Comparison of ENCODE assay signal across 7 cellular contexts in genomic region chr4:140426610-140427103, GRCh38. TPM values are rescaled to one million over a fixed set of nuclear protein-coding genes. Genes with fewer than 3 reads are reported as not detected.
DNase-seq lines count a peak whose midpoint lies in the region; ATAC-seq, FAIRE-seq and TF ChIP-seq lines count a peak whose summit lies in the region.

No MANE protein-coding gene starts in this region.

- CTCF ChIA-PET in GM12878 (lab: Yijun Ruan, JAX) (interaction anchor here (0.6 kb wide), 1 partner anchor 95 kb away, joined by 3 read pairs; no protein-coding TSS in a partner anchor), HepG2 (lab: Yijun Ruan, JAX; ENCODE audit: low intra/inter-chr PET ratio, low total read pairs) (interaction anchor here (0.9 to 3.1 kb wide), 2 partner anchors 66 to 183 kb away, joined by 5 to 30 read pairs; no protein-coding TSS in a partner anchor)

- FAIRE-seq in GM12878 (lab: Jason Lieb, UNC): no peak
- no peak for FAIRE-seq in HepG2 (lab: Jason Lieb, UNC)

- in situ Hi-C loops in GM12878 (cut with MboI): no loop called here
- in situ Hi-C loops in HepG2 (cut with HindIII; ENCODE audit: extremely low pct_ligation_motif_present, low pct_unique_long_range_greater_than_20kb): no loop called here

- peaks cover 15% of the 10 kb centered on the region for H3K4me1 Mint-ChIP-seq in HFFc6 (ENCODE audit: low read depth)

- no peaks in the 10 kb centered on the region for H3K9me3 Mint-ChIP-seq in HFFc6

- H3K79me2 ChIP-seq in GM12878 (ENCODE audit: control insufficient read depth, insufficient read depth, low read length) (no peaks in the 10 kb centered on the region), HepG2 (ENCODE audit: insufficient read depth, low read length) (peaks cover 5% of the 10 kb centered on the region)

- H3K4me1 ChIP-seq in GM12878 (ENCODE audit: control insufficient read depth, insufficient read depth, low read length): peaks cover 5% of the 10 kb centered on the region; the same call in 1 of the 2 replicates
- peaks cover 22% of the 10 kb centered on the region for H3K4me1 ChIP-seq in HepG2 (ENCODE audit: insufficient read depth, low read length)
- H3K4me1 ChIP-seq in upper lobe of right lung: peaks cover 12% of the 10 kb centered on the region

- H3K36me3 ChIP-seq in GM12878 (ENCODE audit: control insufficient read depth in 2 of 2, insufficient read depth in 2 of 2, low read length in 1 of 2) (no peaks in the 10 kb centered on the region), HepG2 (replicated peaks in 1 of 2; ENCODE audit: control insufficient read depth in 1 of 2, insufficient read depth in 2 of 2, low read length in 2 of 2) (no peaks in the 10 kb centered on the region), upper lobe of right lung (no peaks in the 10 kb centered on the region)

- no peaks in the 10 kb centered on the region for H4K20me1 ChIP-seq in GM12878 (ENCODE audit: control insufficient read depth, insufficient read depth)
- no peaks in the 10 kb centered on the region for H4K20me1 ChIP-seq in HepG2 (ENCODE audit: insufficient read depth, low read length)

- TF ChIP-seq RAD21 in GM12878 (IDR thresholded peaks at IDR 0.05; ENCODE audit: insufficient read depth, low read depth, low read length): no peak
- no peak for TF ChIP-seq RAD21 in HepG2 (CRISPR knock-in tag; IDR thresholded peaks at IDR 0.05)

- H3K9me3 ChIP-seq in GM12878 (replicated peaks; ENCODE audit: control insufficient read depth, insufficient read depth, low read length) (no peaks in the 10 kb centered on the region), HepG2 (ENCODE audit: low read length) (no peaks in the 10 kb centered on the region), upper lobe of right lung (no peaks in the 10 kb centered on the region)

- TF ChIP-seq POLR2A in GM18505 (IDR thresholded peaks at IDR 0.05; ENCODE audit: borderline replicate concordance, extremely low read depth, insufficient read depth, insufficient read length) (no peak), GM12878 (IDR thresholded peaks at IDR 0.05; ENCODE audit: low read depth, low read length) (no peak), HepG2 (IDR thresholded peaks at IDR 0.05; ENCODE audit: insufficient read depth in 1 of 2, low read depth in 2 of 2, low read length in 2 of 2) (no peak; a peak in 1 of 4 replicates)

- SMC1A ChIA-PET in GM12878 (lab: Charles Lee; ENCODE audit: uncharacterized antibody, unreplicated experiment): no interaction called here

- H2AFZ ChIP-seq in GM12878 (ENCODE audit: control insufficient read depth, low read depth, low read length) (peak overlapping the region; percentile 95), HepG2 (ENCODE audit: low read length) (peak overlapping the region; percentile 84)

- H3K27me3 ChIP-seq in GM12878 (replicated peaks in 1 of 2; ENCODE audit: control insufficient read depth in 2 of 2, insufficient read depth in 2 of 2, low read length in 1 of 2) (peaks cover 0 to 5% of the 10 kb centered on the region in 2 experiments; a peak in 2 of 4 replicates), HepG2 (ENCODE audit: control insufficient read depth in 1 of 2, insufficient read depth in 2 of 2, low read length in 2 of 2) (no peaks in the 10 kb centered on the region; a peak in 1 of 5 replicates), upper lobe of right lung (peaks cover 4% of the 10 kb centered on the region)

- no peak for DNase-seq in HFFc6
- peak; percentile 64 for DNase-seq in NCI-H2081 treated with DMSO at 0.1 percent for 48 hours (lab: John Stamatoyannopoulos, UW)
- DNase-seq in GM12878 (ENCODE audit: low read depth, low spot score): no peak
- peak; percentile 3 for DNase-seq in HepG2 (ENCODE audit: low spot score)
- DNase-seq in upper lobe of right lung: no peak

- no peaks in the 10 kb centered on the region for H3K36me3 Mint-ChIP-seq in HFFc6 (ENCODE audit: low read depth)

- POLR2A ChIA-PET in GM12878 (lab: Charles Lee) (no interaction called here), HepG2 (lab: Yijun Ruan, JAX) (interaction anchor here (1.7 to 3.5 kb wide), 4 partner anchors 53 to 330 kb away, joined by 3 to 45 read pairs (median 12); partner anchors contain the start of genes ELMOD2 and SCOC)

- TF ChIP-seq CTCF in HFFc6 (IDR thresholded peaks at IDR 0.05) (no peak), GM12878 (IDR thresholded peaks at IDR 0.05 in 2 of 3, conservative IDR thresholded peaks at IDR 0.05 in 1 of 3; ENCODE audit: control insufficient read depth in 2 of 3, extremely low read depth in 1 of 3, insufficient read depth in 1 of 3, low read depth in 3 of 3, low read length in 3 of 3) (0 out of 6 replicates have a peak, but pooled peaks of 1 of the 3 experiments have one; percentile 3), HepG2 (CRISPR knock-in tag; IDR thresholded peaks at IDR 0.05) (peak; percentile 43; the same call in 1 of the 2 replicates), upper lobe of right lung (IDR thresholded peaks at IDR 0.05) (no peak)

- H3K4me3 Mint-ChIP-seq in HFFc6: peak overlapping the region; percentile 84

- H3K9ac ChIP-seq in GM12878 (ENCODE audit: control insufficient read depth, insufficient read depth, low read length) (no peak overlapping the region; the same call in 1 of the 2 replicates), HepG2 (ENCODE audit: insufficient read depth, low read depth, low read length) (peak overlapping the region; percentile 79)

- H3K27ac ChIP-seq in GM12878 (ENCODE audit: control insufficient read depth, insufficient read depth) (no peak overlapping the region), HepG2 (ENCODE audit: extremely low read length, insufficient read depth, low read length) (peak overlapping the region; percentile 75), upper lobe of right lung (no peak overlapping the region)

- H3K4me3 ChIP-seq in GM12878 (peak overlapping the region; percentile 55; the same call in 1 of the 2 replicates), HepG2 (replicated peaks in 1 of 3; ENCODE audit: insufficient read depth in 1 of 3, low read depth in 2 of 3, low read length in 3 of 3) (peak overlapping the region; percentile 82 to 93 (median 92)), upper lobe of right lung (peak overlapping the region; percentile 62)

- H3K27me3 Mint-ChIP-seq in HFFc6 (ENCODE audit: insufficient read depth): peaks cover 40% of the 10 kb centered on the region

- RAD21 ChIA-PET in GM12878 (lab: Charles Lee; ENCODE audit: unreplicated experiment): no interaction called here

- no peak for TF ChIP-seq EP300 in GM12878 (IDR thresholded peaks at IDR 0.05; ENCODE audit: borderline replicate concordance in 1 of 2, control insufficient read depth in 1 of 2, low read depth in 2 of 2, low read length in 2 of 2)
- TF ChIP-seq EP300 in HepG2 (IDR thresholded peaks at IDR 0.05; ENCODE audit: low read depth in 2 of 2, low read length in 2 of 2): no peak
- TF ChIP-seq EP300 in HepG2 (CRISPR knock-in tag; IDR thresholded peaks at IDR 0.05; ENCODE audit: borderline replicate concordance): no peak

- intact Hi-C loops in GM12878 (cut with micrococcal nuclease; ENCODE audit: unreplicated experiment): loop anchor here (5.0 kb wide), 1 partner anchor 426 kb away; no protein-coding TSS in a partner anchor
- intact Hi-C loops in HepG2 (cut with micrococcal nuclease; ENCODE audit: unreplicated experiment): loop anchor here (1.0 to 2.0 kb wide), 5 partner anchors 54 to 425 kb away; partner anchors contain the start of genes ELMOD2 and SCOC
- intact Hi-C loops in upper lobe of right lung (cut with DNase I): no loop called here

- ATAC-seq in GM18505 (IDR thresholded peaks at IDR 0.05; ENCODE audit: unreplicated experiment) (peak; percentile 13), GM12878 (peak; percentile 52), HepG2 (peak; percentile 75), upper lobe of right lung (peak; percentile 17), HG03097 (IDR thresholded peaks at IDR 0.05; ENCODE audit: low FRiP score, unreplicated experiment) (no peak)

- H3K4me2 ChIP-seq in GM12878 (ENCODE audit: control insufficient read depth, insufficient read depth) (peak overlapping the region; percentile 97), HepG2 (ENCODE audit: low read depth, low read length) (peak overlapping the region; percentile 85)

- WGBS in GM12878 (ENCODE audit: insufficient coverage, insufficient replicate concordance, low lambda C conversion rate, missing lambda C conversion rate): 8% methylated on average over 23 of the region's 23 CpGs
- WGBS in HepG2 (ENCODE audit: low lambda C conversion rate): 2% methylated on average over 16 of the region's 23 CpGs

- H3K27ac Mint-ChIP-seq in HFFc6: no peak overlapping the region

- BruUV-seq in GM12878 (replicated peaks; lab: Mats Ljungman, UMichigan) (no TSS peak), HepG2 (replicated peaks; lab: Mats Ljungman, UMichigan) (no TSS peak)

RNA-seq across cellular contexts. Expression of gene CLGN, which starts 0.8 kb away (rescaled TPM):
- total RNA-seq in HFFc6 (2021; fragmentation: NEBNext Ultra II Directional; extraction: Animal tissue kit (Norgen Biotek cat#: 25700)): under 1 TPM; 0.06 to 0.57 (median 0.24) TPM
- total RNA-seq in GM12878 (2013; cell fraction: nucleolus; rRNA removed): not detected in 2 replicates
- total RNA-seq in GM12878 (2014; rRNA removed): 0.51 and 0.60 TPM in 2 replicates
- 1.0 and 1.1 TPM in 2 replicates for total RNA-seq in GM12878 (2014; rRNA removed; fragmentation: Illumina TruSeq; extraction: Trizol)
- total RNA-seq in GM12878 (2021): 0.61 and 0.64 TPM in 2 replicates
- polyA plus RNA-seq in GM12878 (2011; ENCODE audit: low read depth): 0.60 TPM
- 0.06 and 0.11 TPM in 2 replicates for polyA plus RNA-seq in GM12878 (2011; rRNA removed)
- polyA plus RNA-seq in GM12878 (2011; cell fraction: cytosol; rRNA removed): 0.02 TPM in 1 of 2 replicates, not detected in the other
- not detected in 2 replicates for polyA plus RNA-seq in GM12878 (2011; cell fraction: nucleus; rRNA removed)
- polyA plus RNA-seq in GM12878 (2012): 0.53 and 0.73 TPM in 2 replicates
- polyA plus RNA-seq in GM12878 (2014; fragmentation: Illumina TruSeq; extraction: Trizol): 0.87 and 1.5 TPM in 2 replicates
- under 1 TPM; 0.53 to 0.73 TPM for polyA plus RNA-seq in GM12878 (2014; fragmentation: Nextera tagmentation; extraction: Ambion mirVana)
- 0.27 and 0.55 TPM in 2 replicates for polyA plus RNA-seq in GM12878 (2014; rRNA removed)
- under 1 TPM; 0.59 to 0.71 TPM for polyA plus RNA-seq in GM12878 (2016; fragmentation: Nextera tagmentation; extraction: Ambion mirVana)
- not detected in 2 replicates for polyA minus RNA-seq in GM12878 (2011; rRNA and poly(A)+ RNA removed)
- polyA minus RNA-seq in GM12878 (2011; cell fraction: cytosol; rRNA and poly(A)+ RNA removed): not detected in 2 replicates
- not detected in 2 replicates for polyA minus RNA-seq in GM12878 (2011; cell fraction: nucleus; rRNA and poly(A)+ RNA removed)
- total RNA-seq in HepG2 (2016; rRNA removed; fragmentation: Illumina TruSeq; extraction: Trizol): 10.0 and 17.0 TPM in 2 replicates
- total RNA-seq in HepG2 (2016; cell fraction: cytosol; rRNA removed; fragmentation: Illumina TruSeq; extraction: Trizol; ENCODE audit: low read depth): 0.88 and 1.1 TPM in 2 replicates
- total RNA-seq in HepG2 (2016; cell fraction: insoluble cytoplasmic fraction; rRNA removed; fragmentation: Illumina TruSeq; extraction: Trizol): 8.5 and 17.4 TPM in 2 replicates
- total RNA-seq in HepG2 (2016; cell fraction: membrane; rRNA removed; fragmentation: Illumina TruSeq; extraction: Trizol): 1.8 and 2.2 TPM in 2 replicates
- total RNA-seq in HepG2 (2016; cell fraction: nucleus; rRNA removed; fragmentation: Illumina TruSeq; extraction: Trizol): 17.5 and 19.2 TPM in 2 replicates
- polyA plus RNA-seq in HepG2 (2011; rRNA removed): 7.2 and 7.3 TPM in 2 replicates
- 2.2 and 6.2 TPM in 2 replicates for polyA plus RNA-seq in HepG2 (2011; cell fraction: cytosol; rRNA removed)
- polyA plus RNA-seq in HepG2 (2011; cell fraction: nucleus; rRNA removed): 1.3 and 3.3 TPM in 2 replicates
- 20.0 and 24.6 TPM in 2 replicates for polyA plus RNA-seq in HepG2 (2012)
- 1.0 and 1.1 TPM in 2 replicates for polyA plus RNA-seq in HepG2 (2016; cell fraction: cytosol; fragmentation: Illumina TruSeq; extraction: Trizol; ENCODE audit: low read depth)
- polyA plus RNA-seq in HepG2 (2016; cell fraction: insoluble cytoplasmic fraction; fragmentation: Illumina TruSeq; extraction: Trizol; ENCODE audit: low read depth): 8.6 and 9.0 TPM in 2 replicates
- 1.4 and 1.5 TPM in 2 replicates for polyA plus RNA-seq in HepG2 (2016; cell fraction: membrane; fragmentation: Illumina TruSeq; extraction: Trizol; ENCODE audit: low read depth)
- 18.0 and 21.6 TPM in 2 replicates for polyA plus RNA-seq in HepG2 (2016; cell fraction: nucleus; fragmentation: Illumina TruSeq; extraction: Trizol; ENCODE audit: insufficient read depth, low read depth)
- polyA minus RNA-seq in HepG2 (2011; rRNA and poly(A)+ RNA removed; ENCODE audit: low replicate concordance): 0.26 and 0.62 TPM in 2 replicates
- 4.7 and 5.8 TPM in 2 replicates for polyA minus RNA-seq in HepG2 (2011; cell fraction: cytosol; rRNA and poly(A)+ RNA removed)
- 6.4 and 8.0 TPM in 2 replicates for polyA minus RNA-seq in HepG2 (2011; cell fraction: nucleus; rRNA and poly(A)+ RNA removed)
- 0.93 TPM for total RNA-seq in upper lobe of right lung

RNA-seq across cellular contexts. Expression of gene SCOC, which starts 53.2 kb away (rescaled TPM):
- total RNA-seq in HFFc6 (2021; fragmentation: NEBNext Ultra II Directional; extraction: Animal tissue kit (Norgen Biotek cat#: 25700)): 10 to 100 TPM; 57.9 to 73.6 (median 68.3) TPM
- total RNA-seq in GM12878 (2013; cell fraction: nucleolus; rRNA removed): 12.3 and 14.4 TPM in 2 replicates
- total RNA-seq in GM12878 (2014; rRNA removed): 28.2 and 40.6 TPM in 2 replicates
- 49.3 and 51.9 TPM in 2 replicates for total RNA-seq in GM12878 (2014; rRNA removed; fragmentation: Illumina TruSeq; extraction: Trizol)
- 38.3 and 39.3 TPM in 2 replicates for total RNA-seq in GM12878 (2021)
- polyA plus RNA-seq in GM12878 (2011; ENCODE audit: low read depth): 14.8 TPM
- polyA plus RNA-seq in GM12878 (2011; rRNA removed): 50.8 and 99.7 TPM in 2 replicates
- 9.1 and 9.9 TPM in 2 replicates for polyA plus RNA-seq in GM12878 (2011; cell fraction: cytosol; rRNA removed)
- polyA plus RNA-seq in GM12878 (2011; cell fraction: nucleus; rRNA removed): 8.6 and 8.7 TPM in 2 replicates
- 23.9 and 36.6 TPM in 2 replicates for polyA plus RNA-seq in GM12878 (2012)
- polyA plus RNA-seq in GM12878 (2014; fragmentation: Illumina TruSeq; extraction: Trizol): 57.2 and 82.5 TPM in 2 replicates
- polyA plus RNA-seq in GM12878 (2014; fragmentation: Nextera tagmentation; extraction: Ambion mirVana): 100 to 1,000 TPM; 118 to 154 TPM
- polyA plus RNA-seq in GM12878 (2014; rRNA removed): 24.2 and 38.0 TPM in 2 replicates
- polyA plus RNA-seq in GM12878 (2016; fragmentation: Nextera tagmentation; extraction: Ambion mirVana): 100 to 1,000 TPM in 1 of 2 experiments, 10 to 100 TPM in 1; 92.5 to 106 TPM
- polyA minus RNA-seq in GM12878 (2011; rRNA and poly(A)+ RNA removed): 6.3 and 12.5 TPM in 2 replicates
- polyA minus RNA-seq in GM12878 (2011; cell fraction: cytosol; rRNA and poly(A)+ RNA removed): 7.9 and 8.8 TPM in 2 replicates
- polyA minus RNA-seq in GM12878 (2011; cell fraction: nucleus; rRNA and poly(A)+ RNA removed): 17.0 and 24.6 TPM in 2 replicates
- 65.2 and 109 TPM in 2 replicates for total RNA-seq in HepG2 (2016; rRNA removed; fragmentation: Illumina TruSeq; extraction: Trizol)
- total RNA-seq in HepG2 (2016; cell fraction: cytosol; rRNA removed; fragmentation: Illumina TruSeq; extraction: Trizol; ENCODE audit: low read depth): 13.9 and 14.2 TPM in 2 replicates
- total RNA-seq in HepG2 (2016; cell fraction: insoluble cytoplasmic fraction; rRNA removed; fragmentation: Illumina TruSeq; extraction: Trizol): 67.4 and 119 TPM in 2 replicates
- 53.8 and 61.3 TPM in 2 replicates for total RNA-seq in HepG2 (2016; cell fraction: membrane; rRNA removed; fragmentation: Illumina TruSeq; extraction: Trizol)
- 32.5 and 36.2 TPM in 2 replicates for total RNA-seq in HepG2 (2016; cell fraction: nucleus; rRNA removed; fragmentation: Illumina TruSeq; extraction: Trizol)
- 32.1 and 43.8 TPM in 2 replicates for polyA plus RNA-seq in HepG2 (2011; rRNA removed)
- polyA plus RNA-seq in HepG2 (2011; cell fraction: cytosol; rRNA removed): 13.6 and 25.8 TPM in 2 replicates
- 3.8 and 9.0 TPM in 2 replicates for polyA plus RNA-seq in HepG2 (2011; cell fraction: nucleus; rRNA removed)
- 53.3 and 65.3 TPM in 2 replicates for polyA plus RNA-seq in HepG2 (2012)
- polyA plus RNA-seq in HepG2 (2016; cell fraction: cytosol; fragmentation: Illumina TruSeq; extraction: Trizol; ENCODE audit: low read depth): 18.3 and 24.5 TPM in 2 replicates
- 171 and 196 TPM in 2 replicates for polyA plus RNA-seq in HepG2 (2016; cell fraction: insoluble cytoplasmic fraction; fragmentation: Illumina TruSeq; extraction: Trizol; ENCODE audit: low read depth)
- polyA plus RNA-seq in HepG2 (2016; cell fraction: membrane; fragmentation: Illumina TruSeq; extraction: Trizol; ENCODE audit: low read depth): 64.7 and 72.0 TPM in 2 replicates
- polyA plus RNA-seq in HepG2 (2016; cell fraction: nucleus; fragmentation: Illumina TruSeq; extraction: Trizol; ENCODE audit: insufficient read depth, low read depth): 63.8 and 74.4 TPM in 2 replicates
- 0.51 and 9.0 TPM in 2 replicates for polyA minus RNA-seq in HepG2 (2011; rRNA and poly(A)+ RNA removed; ENCODE audit: low replicate concordance)
- 24.9 and 26.9 TPM in 2 replicates for polyA minus RNA-seq in HepG2 (2011; cell fraction: cytosol; rRNA and poly(A)+ RNA removed)
- polyA minus RNA-seq in HepG2 (2011; cell fraction: nucleus; rRNA and poly(A)+ RNA removed): 28.3 and 30.2 TPM in 2 replicates
- total RNA-seq in upper lobe of right lung: 45.4 TPM

Comparison
In these comparisons a context has a peak if more than half of its experiments do, and no peak if none do; other contexts are left out.
1. DNase-seq: peak in NCI-H2081 treated with DMSO at 0.1 percent for 48 hours (single experiment) and HepG2 (single experiment); none in HFFc6 (single experiment), GM12878 (single experiment) and upper lobe of right lung (single experiment).
2. Peak in every context shown above with its lines, with median percentiles within 50 percentile points of each other: H3K4me3 ChIP-seq.